14 cellular contexts compared by ENCODE assay signal in the genomic region with DNA sequence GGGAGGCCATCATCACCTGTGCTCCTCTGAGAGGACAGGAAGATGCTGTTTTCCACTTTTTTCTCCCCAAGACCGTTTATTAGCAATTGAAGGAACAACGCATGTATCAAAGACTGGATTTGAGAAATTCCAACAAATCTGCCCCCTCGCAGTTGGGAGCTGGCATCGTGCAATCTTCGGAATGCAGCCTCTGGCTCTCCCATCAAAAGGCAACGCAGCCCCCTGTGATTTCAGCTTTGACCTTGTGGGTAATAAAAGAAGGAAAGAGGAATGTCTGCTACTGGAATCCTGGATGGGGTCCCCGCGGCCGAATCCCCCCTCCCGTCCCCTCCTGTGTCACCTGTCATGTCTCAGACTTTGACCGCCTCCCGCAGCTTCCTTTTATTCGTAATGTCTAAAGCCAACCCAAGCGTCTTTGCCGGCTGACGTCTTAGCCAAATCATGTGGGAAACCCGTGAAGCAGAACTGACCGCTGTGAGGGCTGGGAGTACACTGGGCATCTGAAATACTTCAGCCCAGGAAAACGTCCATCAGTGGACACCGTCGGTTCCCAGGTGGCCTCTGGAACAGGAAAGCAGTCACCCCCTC.
DNase-seq lines count a peak whose midpoint lies in the region; ATAC-seq and TF ChIP-seq lines count a peak whose summit lies in the region.
"Had no signal": no experiment of that assay in that cellular context is flagged by ENCODE, and none has a peak within 500 bp of the region (broad histone marks: within the 10 kb centered on the region; RNA-seq: fewer than 3 reads in every experiment).

No MANE protein-coding gene starts in this region.

- H4K20me1 ChIP-seq in Karpas-422 (ENCODE audit: insufficient read depth, low read depth, low read length) (no peaks in the 10 kb centered on the region; the same call in 1 of the 2 replicates), osteoblast (ENCODE audit: insufficient read depth, low read length) (no peaks in the 10 kb centered on the region)

- no peaks in the 10 kb centered on the region for H3K9me3 ChIP-seq in Karpas-422 (ENCODE audit: low read length)
- no peaks in the 10 kb centered on the region for H3K9me3 ChIP-seq in osteoblast (ENCODE audit: low read depth, low read length)
- H3K9me3 ChIP-seq: neutrophil had no signal

- no peak overlapping the region for H3K9ac ChIP-seq in Karpas-422 (ENCODE audit: low read length)

- peaks cover 28 to 45% (median 35%) of the 10 kb centered on the region in 3 donors for H3K27me3 Mint-ChIP-seq in CD14-positive monocyte (ENCODE audit: low read depth in 3 of 3)

- H3K27ac ChIP-seq in Karpas-422 (ENCODE audit: low read length) (no peak overlapping the region), osteoblast (ENCODE audit: low read depth, low read length) (no peak overlapping the region)
- H3K27ac ChIP-seq: neutrophil had no signal

- peaks cover 0 to 4% (median 2%) of the 10 kb centered on the region in 7 donors for H3K9me3 Mint-ChIP-seq in CD14-positive monocyte
- H3K9me3 Mint-ChIP-seq: dendritic cell treated with granulocyte-macrophage colony-stimulating factor and Interleukin-4, amounts not matched to agents 40 ng/mL and 50 ng/mL, for 4 days had no signal

- H2AFZ ChIP-seq in Karpas-422 (ENCODE audit: low read length), result no peak overlapping the region
- no peak overlapping the region for H2AFZ ChIP-seq in osteoblast (ENCODE audit: low read length)

- H3K4me1 ChIP-seq in Karpas-422 (ENCODE audit: low read length) (peaks cover 10% of the 10 kb centered on the region), osteoblast (ENCODE audit: insufficient read depth, low read length) (no peaks in the 10 kb centered on the region)

- ATAC-seq in HG02981 (IDR thresholded peaks at IDR 0.05; ENCODE audit: unreplicated experiment), result no peak
- ATAC-seq in HG03097 (IDR thresholded peaks at IDR 0.05; ENCODE audit: low FRiP score, unreplicated experiment), result no peak

- intact Hi-C loops in CD14-positive monocyte (cut with micrococcal nuclease), result no loop called here

- H3K4me2 ChIP-seq in Karpas-422 (ENCODE audit: low read depth, low read length, poor library complexity, severe bottlenecking), result peak overlapping the region; percentile 4
- H3K4me2 ChIP-seq in osteoblast (ENCODE audit: insufficient read depth, low read length), result no peak overlapping the region

- H3K36me3 ChIP-seq in Karpas-422 (ENCODE audit: insufficient read depth, low read length), result no peaks in the 10 kb centered on the region
- H3K36me3 ChIP-seq in osteoblast (ENCODE audit: insufficient read depth, low read length), result no peaks in the 10 kb centered on the region
- H3K36me3 ChIP-seq: neutrophil had no signal

- H3K36me3 Mint-ChIP-seq in CD14-positive monocyte, result peaks cover 0 to 6% of the 10 kb centered on the region in 2 donors

- peak overlapping the region in 1 of 2 donors; percentile 48 for H3K4me3 Mint-ChIP-seq in CD14-positive monocyte
- H3K4me3 Mint-ChIP-seq: dendritic cell treated with granulocyte-macrophage colony-stimulating factor and Interleukin-4, amounts not matched to agents 40 ng/mL and 50 ng/mL, for 4 days had no signal

- no peaks in the 10 kb centered on the region for H3K79me2 ChIP-seq in Karpas-422 (ENCODE audit: low read length)
- no peaks in the 10 kb centered on the region for H3K79me2 ChIP-seq in osteoblast (ENCODE audit: insufficient read depth, low read length)

- peak overlapping the region in 2 of 7 donors; percentile 50 to 57 for H3K27ac Mint-ChIP-seq in CD14-positive monocyte
- H3K27ac Mint-ChIP-seq: dendritic cell treated with granulocyte-macrophage colony-stimulating factor and Interleukin-4, amounts not matched to agents 40 ng/mL and 50 ng/mL, for 4 days had no signal

- TF ChIP-seq CTCF in CD14-positive monocyte (IDR thresholded peaks at IDR 0.05), result no peak
- TF ChIP-seq CTCF in osteoblast (IDR thresholded peaks at IDR 0.05; ENCODE audit: extremely low read depth, low read depth, low read length), result no peak

- DNase-seq in CD14-positive monocyte (ENCODE audit: low spot score) (peak; percentile 60), Karpas-422 (peak; percentile 75), globus pallidus (ENCODE audit: low spot score) (peak; percentile 61), osteoblast (ENCODE audit: insufficient read length, low spot score, missing footprints) (peak; percentile 71), NCI-H128 (lab: John Stamatoyannopoulos, UW; ENCODE audit: unreplicated experiment) (no peak), iPS-NIHi11 (ENCODE audit: low spot score) (no peak)
- DNase-seq: activated CD8-positive, alpha-beta memory T cell treated with anti-CD3 and anti-CD28 coated beads, Interleukin-2, amount 50 U/mL, for 48 hours; GDM1; NCI-H446 treated with DMSO at 0.1 percent for 48 hours; stimulated activated CD8-positive, alpha-beta memory T cell treated with anti-CD3 and anti-CD28 coated beads, Interleukin-4, amount 100 ng/mL, for 48 hours had no signal

- H3K9me2 ChIP-seq in Karpas-422 (replicated peaks; ENCODE audit: insufficient read depth, low read length), result no peaks in the 10 kb centered on the region

- H3K27me3 ChIP-seq in Karpas-422 (ENCODE audit: low read length) (no peaks in the 10 kb centered on the region), osteoblast (ENCODE audit: insufficient read depth, low read length) (peaks cover 26% of the 10 kb centered on the region)

- H3K4me3 ChIP-seq in Karpas-422 (ENCODE audit: low read length) (no peak overlapping the region), osteoblast (ENCODE audit: insufficient read depth, low read length) (no peak overlapping the region)

- peaks cover 16% of the 10 kb centered on the region for H3K4me1 Mint-ChIP-seq in CD14-positive monocyte

Comparison
In these comparisons a context has a peak if more than half of its experiments do, and no peak if none do; other contexts are left out.
1. DNase-seq: peak in CD14-positive monocyte (single experiment), Karpas-422 (single experiment), globus pallidus (single experiment) and osteoblast (single experiment); none in NCI-H128 (single experiment) and iPS-NIHi11 (single experiment).